In the genomic region with DNA sequence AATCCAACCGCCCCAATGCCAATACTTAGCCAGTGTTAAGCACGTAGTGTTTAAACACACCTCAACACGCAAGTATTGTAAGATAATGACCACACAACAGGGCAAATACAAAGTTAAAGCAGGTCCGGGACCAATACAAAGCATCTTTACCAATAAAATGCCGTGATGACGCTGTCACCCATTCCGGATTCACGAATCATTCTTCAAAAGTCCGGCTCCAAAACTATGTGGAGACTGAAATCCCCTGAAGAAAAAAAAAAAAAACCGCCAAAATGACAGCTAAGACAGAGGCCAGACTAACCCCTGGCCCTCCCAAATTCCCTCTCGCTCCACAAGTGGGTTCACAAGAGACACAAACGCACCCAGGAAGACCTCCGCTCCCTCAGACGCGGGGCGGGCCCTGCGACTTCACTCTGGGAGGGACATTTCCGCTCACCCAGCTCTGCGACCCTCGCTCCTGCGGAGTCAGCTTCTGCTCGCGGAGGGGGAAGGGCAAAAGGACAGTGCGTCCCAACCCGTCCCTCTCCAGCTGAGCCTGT, we compare ENCODE assay signal across 8 cellular contexts. TPM values are rescaled to one million over a fixed set of nuclear protein-coding genes. Genes with fewer than 3 reads are reported as not detected.
DNase-seq lines count a peak whose midpoint lies in the region; ATAC-seq and TF ChIP-seq lines count a peak whose summit lies in the region.

No MANE protein-coding gene starts in this region.

- peak overlapping the region; percentile 99 for H3K27ac Mint-ChIP-seq in activated CD4-positive, alpha-beta T cell treated with anti-CD3 and anti-CD28 coated beads for 36 hours

- no peaks in the 10 kb centered on the region for H3K9me3 ChIP-seq in spleen

- no peak for TF ChIP-seq CTCF in VCaP (conservative IDR thresholded peaks at IDR 0.05)
- TF ChIP-seq CTCF in spleen (IDR thresholded peaks at IDR 0.05 in 8 of 11, conservative IDR thresholded peaks at IDR 0.05 in 3 of 11) = no peak

- H3K4me1 ChIP-seq in spleen = peaks cover 11 to 75% (median 48%) of the 10 kb centered on the region in 6 donors

- no peaks in the 10 kb centered on the region for H3K9me3 Mint-ChIP-seq in activated CD4-positive, alpha-beta T cell treated with anti-CD3 and anti-CD28 coated beads for 36 hours (ENCODE audit: low read depth)

- H3K4me3 Mint-ChIP-seq in activated CD4-positive, alpha-beta T cell treated with anti-CD3 and anti-CD28 coated beads for 36 hours = peak overlapping the region; percentile 94

- H3K4me3 ChIP-seq in spleen = peak overlapping the region; percentile 67 to 99 (median 76)

- H3K27me3 ChIP-seq in spleen (replicated peaks in 1 of 7) = no peaks in the 10 kb centered on the region

- peaks cover 52% of the 10 kb centered on the region for H3K4me1 Mint-ChIP-seq in activated CD4-positive, alpha-beta T cell treated with anti-CD3 and anti-CD28 coated beads for 36 hours

- CTCF ChIA-PET in activated CD4-positive, alpha-beta T cell treated with anti-CD3 and anti-CD28 coated beads for 36 hours (lab: Charles Lee) = interaction anchor here (0.7 to 2.4 kb wide), 6 partner anchors 10 to 394 kb away, joined by 3 to 10 read pairs (median 4); partner anchors contain the start of genes PRDX6 and ZBTB37

- DNase-seq in activated CD4-positive, alpha-beta T cell treated with anti-CD3 and anti-CD28 coated beads for 36 hours = no peak
- no peak for DNase-seq in activated CD4-positive, alpha-beta T cell treated with anti-CD3 and anti-CD28 coated beads, Interleukin-2, amount 50 U/mL, for 4 hours
- DNase-seq in globus pallidus (ENCODE audit: low spot score) (peak; percentile 0), spleen (no peak), NCI-H1436 treated with DMSO at 0.1 percent for 48 hours (lab: John Stamatoyannopoulos, UW) (no peak), dedifferentiated amniotic fluid mesenchymal stem cell (ENCODE audit: extremely low spot score) (no peak)

- ATAC-seq in activated CD4-positive, alpha-beta T cell treated with anti-CD3 and anti-CD28 coated beads for 36 hours = peak; percentile 40
- ATAC-seq in HG02870 (IDR thresholded peaks at IDR 0.05; ENCODE audit: unreplicated experiment) = peak; percentile 29

- POLR2A ChIA-PET in activated CD4-positive, alpha-beta T cell treated with anti-CD3 and anti-CD28 coated beads for 36 hours (lab: Charles Lee) = interaction anchor here (0.6 to 1.5 kb wide), 10 partner anchors 13 to 394 kb away, joined by 3 to 15 read pairs (median 5); partner anchors contain the start of genes GAS5, KLHL20 and ZBTB37

- H3K27ac ChIP-seq in VCaP (peak overlapping the region; percentile 81), spleen (peak overlapping the region; percentile 92 to 97 (median 94))

- intact Hi-C loops in activated CD4-positive, alpha-beta T cell treated with anti-CD3 and anti-CD28 coated beads for 36 hours (cut with DNase I, micrococcal nuclease) = loop anchor here (1.0 to 5.0 kb wide), 13 partner anchors 44 to 1292 kb away; partner anchors contain the start of genes KLHL20 (in 2 of the 2), PRDX6 (in 2 of the 2), ZBTB37 (in 2 of the 2) and RABGAP1L (in 1 of the 2)
- intact Hi-C loops in spleen (cut with DNase I; ENCODE audit: low total_unique reads) = loop anchor here (5.0 kb wide), 1 partner anchor 392 kb away; no protein-coding TSS in a partner anchor

- TF ChIP-seq POLR2A in spleen (IDR thresholded peaks at IDR 0.05) = no peak

- H3K36me3 Mint-ChIP-seq in activated CD4-positive, alpha-beta T cell treated with anti-CD3 and anti-CD28 coated beads for 36 hours (ENCODE audit: low read depth) = peaks cover 37% of the 10 kb centered on the region

- peaks cover 0 to 19% (median 0%) of the 10 kb centered on the region in 6 donors for H3K36me3 ChIP-seq in spleen

- whole genome bisulfite sequencing in spleen, 5 donors = 0 to 1% (median 1%) methylated on average over 25 of the region's 25 CpGs

- H3K27me3 Mint-ChIP-seq in activated CD4-positive, alpha-beta T cell treated with anti-CD3 and anti-CD28 coated beads for 36 hours = no peaks in the 10 kb centered on the region

RNA-seq across cellular contexts. Expression of gene DARS2, which starts 0.6 kb away (rescaled TPM):
- total RNA-seq in activated CD4-positive, alpha-beta T cell treated with anti-CD3 and anti-CD28 coated beads for 36 hours = 10 to 100 TPM; 57.2 to 62.0 TPM
- total RNA-seq in spleen = 10 to 100 TPM; 12.6 to 23.3 (median 18.2) TPM
- polyA plus RNA-seq in spleen = 1 to 10 TPM; 4.7 to 7.3 (median 6.8) TPM

RNA-seq across cellular contexts. Expression of gene CENPL, which starts 0.8 kb away (rescaled TPM):
- total RNA-seq in activated CD4-positive, alpha-beta T cell treated with anti-CD3 and anti-CD28 coated beads for 36 hours = 10 to 100 TPM; 26.1 to 27.2 TPM
- 10 to 100 TPM in 2 of 7 donors, 1 to 10 TPM in 5; 4.7 to 22.2 (median 7.9) TPM for total RNA-seq in spleen
- 1 to 10 TPM; 2.4 to 5.7 (median 3.8) TPM for polyA plus RNA-seq in spleen

RNA-seq across cellular contexts. Expression of gene GAS5, which starts 43.9 kb away (rescaled TPM):
- total RNA-seq in activated CD4-positive, alpha-beta T cell treated with anti-CD3 and anti-CD28 coated beads for 36 hours = 1,000 to 10,000 TPM in 1 of 2 experiments, 100 to 1,000 TPM in 1; 878 to 1,203 TPM
- 100 to 1,000 TPM; 287 to 382 (median 327) TPM for total RNA-seq in spleen
- polyA plus RNA-seq in spleen = 1,000 to 10,000 TPM in 2 of 3 donors, 100 to 1,000 TPM in 1; 665 to 1,371 (median 1,326) TPM

RNA-seq across cellular contexts. Expression of gene ZBTB37, which starts 44.3 kb away (rescaled TPM):
- 1 to 10 TPM; 7.7 to 7.9 TPM for total RNA-seq in activated CD4-positive, alpha-beta T cell treated with anti-CD3 and anti-CD28 coated beads for 36 hours
- 10 to 100 TPM; 16.4 to 29.8 (median 23.4) TPM for total RNA-seq in spleen
- polyA plus RNA-seq in spleen = 1 to 10 TPM; 1.1 to 2.0 (median 1.3) TPM
